1 cellular context compared by ENCODE assay signal in genomic region chr1:226128487-226129075, GRCh38.
TF ChIP-seq lines count a peak whose summit lies in the region.

No MANE protein-coding gene starts in this region.

TF ChIP-seq in GM23338, 12 proteins besides CTCF, POLR2A, EP300 and RAD21 (continued from another document):
- no peak for TF ChIP-seq ZNF462 (CRISPR knock-in tag; IDR thresholded peaks at IDR 0.05)
- TF ChIP-seq ZNF331 (CRISPR knock-in tag; IDR thresholded peaks at IDR 0.05; ENCODE audit: low read depth): no peak
- TF ChIP-seq EZH2phosphoT487 (IDR thresholded peaks at IDR 0.05; ENCODE audit: unreplicated experiment): no peak
- no peak for TF ChIP-seq NANOG (IDR thresholded peaks at IDR 0.05; ENCODE audit: borderline replicate concordance)
- TF ChIP-seq ZNF114 (CRISPR knock-in tag; IDR thresholded peaks at IDR 0.05): no peak
TF ChIP-seq in GM23338: peak in this region for 0.
